In genomic region chr12:68686262-68686594, GRCh38 we compare ENCODE assay signal across 8 cellular contexts. TPM values are rescaled to one million over a fixed set of nuclear protein-coding genes. Genes with fewer than 3 reads are reported as not detected.
DNase-seq lines count a peak whose midpoint lies in the region; ATAC-seq and TF ChIP-seq lines count a peak whose summit lies in the region.

No MANE protein-coding gene starts in this region.

- H2AFZ ChIP-seq in mammary epithelial cell (ENCODE audit: low read depth, low read length) = peak overlapping the region; percentile 75

- ATAC-seq in HG03354 (IDR thresholded peaks at IDR 0.05; ENCODE audit: poor library complexity, severe bottlenecking, unreplicated experiment) (peak; percentile 5), GM19351 (IDR thresholded peaks at IDR 0.05; ENCODE audit: unreplicated experiment) (no peak)

- dilution Hi-C loops in mammary epithelial cell (cut with HindIII; ENCODE audit: low sequenced_read_pairs) = no loop called here

- H3K27ac ChIP-seq in mammary epithelial cell (ENCODE audit: insufficient read depth, low read depth, low read length) (peak overlapping the region; percentile 84), muscle layer of colon (ENCODE audit: low read depth, low read length) (peak overlapping the region; percentile 45)

- TF ChIP-seq CTCF in AG09309 (IDR thresholded peaks at IDR 0.05; ENCODE audit: control insufficient read depth, insufficient read depth, low read depth, low read length, missing control alignments) = no peak
- TF ChIP-seq CTCF in mammary epithelial cell (conservative IDR thresholded peaks at IDR 0.05 in 1 of 2, IDR thresholded peaks at IDR 0.05 in 1 of 2; ENCODE audit: extremely low read depth in 1 of 2, insufficient read depth in 1 of 2, low read depth in 1 of 2, low read length in 2 of 2) = no peak

- DNase-seq in AG09309 (ENCODE audit: low read depth) = no peak
- DNase-seq in mammary epithelial cell = no peak
- DNase-seq in NCI-H510A (lab: John Stamatoyannopoulos, UW) = no peak
- no peak for DNase-seq in amniotic stem cell (lab: John Stamatoyannopoulos, UW)
- no peak for DNase-seq in hippocampal formation (lab: John Stamatoyannopoulos, UW)

- peaks cover 5% of the 10 kb centered on the region for H3K36me3 ChIP-seq in mammary epithelial cell (ENCODE audit: insufficient read depth, low read length)
- H3K36me3 ChIP-seq in muscle layer of colon (ENCODE audit: insufficient read depth, low read length) = peaks cover 5% of the 10 kb centered on the region

- H3K4me3 ChIP-seq in AG09309 (ENCODE audit: control insufficient read depth, low read depth, low read length) = peak overlapping the region; percentile 97
- H3K4me3 ChIP-seq in mammary epithelial cell (replicated peaks in 1 of 3; ENCODE audit: insufficient read depth in 1 of 3, low read depth in 2 of 3, low read length in 3 of 3) = peak overlapping the region; percentile 32 to 47 (median 35)
- H3K4me3 ChIP-seq in muscle layer of colon (ENCODE audit: low read depth in 1 of 2, low read length in 2 of 2) = peak overlapping the region; percentile 83 to 92

- BruUV-seq in mammary epithelial cell (replicated peaks; lab: Mats Ljungman, UMichigan) = TSS peak; percentile 99

- H3K4me2 ChIP-seq in mammary epithelial cell (ENCODE audit: insufficient read depth, low read depth, low read length) = peak overlapping the region; percentile 77

- 0% methylated on average over 3 of the region's 3 CpGs for WGBS in mammary epithelial cell (ENCODE audit: low coverage, missing lambda C conversion rate)

- no peaks in the 10 kb centered on the region for H4K20me1 ChIP-seq in mammary epithelial cell (ENCODE audit: insufficient read depth, low read length)

- H3K27me3 ChIP-seq in mammary epithelial cell (ENCODE audit: insufficient read depth, low read length) (no peaks in the 10 kb centered on the region), muscle layer of colon (ENCODE audit: control insufficient read depth in 1 of 2, insufficient read depth in 2 of 2, low read length in 2 of 2) (no peaks in the 10 kb centered on the region)

- peaks cover 34% of the 10 kb centered on the region for H3K79me2 ChIP-seq in mammary epithelial cell (ENCODE audit: insufficient read depth, low read length)

- no peaks in the 10 kb centered on the region for H3K9me3 ChIP-seq in mammary epithelial cell (replicated peaks; ENCODE audit: insufficient read depth, low read length)
- H3K9me3 ChIP-seq in muscle layer of colon (ENCODE audit: low read length) = no peaks in the 10 kb centered on the region

- CTCF ChIA-PET in mammary epithelial cell (lab: Charles Lee; ENCODE audit: low non-redundant PET) = no interaction called here

- intact Hi-C loops in mammary epithelial cell (cut with micrococcal nuclease) = loop anchor here (1.0 to 2.0 kb wide), 4 partner anchors 75 to 463 kb away; partner anchors contain the start of genes MDM2 and RAP1B

- in situ Hi-C loops in mammary epithelial cell (cut with MboI; ENCODE audit: low sequenced_read_pairs in 2 of 2) = no loop called here

- H3K4me1 ChIP-seq in mammary epithelial cell (ENCODE audit: insufficient read depth, low read length) (peaks cover 17% of the 10 kb centered on the region), muscle layer of colon (ENCODE audit: insufficient read depth, low read length) (peaks cover 15% of the 10 kb centered on the region)

- H3K9ac ChIP-seq in mammary epithelial cell (ENCODE audit: insufficient read depth, low read length) = peak overlapping the region; percentile 75
- H3K9ac ChIP-seq in muscle layer of colon (ENCODE audit: low read length) = peak overlapping the region; percentile 45

RNA-seq across cellular contexts. Expression of gene NUP107, which starts 0.6 kb away (rescaled TPM):
- total RNA-seq in mammary epithelial cell = 10 to 100 TPM; 40.8 to 52.3 TPM
- 39.1 TPM for polyA plus RNA-seq in mammary epithelial cell
- 25.2 TPM for polyA minus RNA-seq in mammary epithelial cell

RNA-seq across cellular contexts. Expression of gene SLC35E3, which starts 59.7 kb away (rescaled TPM):
- 10 to 100 TPM in 1 of 2 donors, 1 to 10 TPM in 1; 5.5 to 12.4 TPM for total RNA-seq in mammary epithelial cell
- polyA plus RNA-seq in mammary epithelial cell = 7.8 TPM
- polyA minus RNA-seq in mammary epithelial cell = 55.1 TPM

Comparison
In these comparisons a context has a peak if more than half of its experiments do, and no peak if none do; other contexts are left out.
1. H3K4me3 ChIP-seq: peak in every context shown above with its lines; median percentile 97 in AG09309; 88 in muscle layer of colon; 35 in mammary epithelial cell.